8 cellular contexts compared by ENCODE assay signal in genomic region chr15:44536962-44537727, GRCh38. TPM values are rescaled to one million over a fixed set of nuclear protein-coding genes. Genes with fewer than 3 reads are reported as not detected.
A peak's percentile ranks its signal among the peaks of the same experiment; 100 is the strongest.
DNase-seq lines count a peak whose midpoint lies in the region; ATAC-seq and TF ChIP-seq lines count a peak whose summit lies in the region.

Gene EIF3J, plus strand, starts transcription at chr15:44537147. Its CDS starts 48 bp downstream, at chr15:44537195.

- peak in 1 of 2 experiments; percentile 10; a peak in 1 of 4 replicates for TF ChIP-seq EP300 in SK-N-SH (IDR thresholded peaks at IDR 0.05; ENCODE audit: borderline replicate concordance in 1 of 2, low read depth in 1 of 2, low read length in 1 of 2)

- no peaks in the 10 kb centered on the region for H3K27me3 ChIP-seq in SK-N-SH (ENCODE audit: insufficient read depth)

- H3K4me1 ChIP-seq in SK-N-SH (ENCODE audit: control insufficient read depth in 1 of 2, insufficient read depth in 2 of 2, low read depth in 1 of 2, low read length in 1 of 2): peaks cover 16 to 24% of the 10 kb centered on the region in 2 experiments

- peak within 1 kb of the TSS; percentile 75 to 87 for H3K4me3 ChIP-seq in SK-N-SH (ENCODE audit: low read depth in 2 of 2, low read length in 1 of 2)

- TF ChIP-seq CTCF in HFFc6 (IDR thresholded peaks at IDR 0.05) (no peak), SK-N-SH (IDR thresholded peaks at IDR 0.05) (no peak), omental fat pad (IDR thresholded peaks at IDR 0.05) (no peak)

- no peaks in the 10 kb centered on the region for H3K9me2 ChIP-seq in SK-N-SH

- H3F3A ChIP-seq in SK-N-SH (replicated peaks; ENCODE audit: insufficient read depth): peaks cover 22% of the 10 kb centered on the region

- CTCF ChIA-PET in SK-N-SH (lab: Yijun Ruan, JAX): interaction anchor here (0.5 to 2.2 kb wide), 9 partner anchors 9 to 318 kb away, joined by 3 to 10 read pairs (median 4); partner anchors contain the start of genes B2M and PATL2

- peak within 1 kb of the TSS; percentile 97 for H3K9ac ChIP-seq in SK-N-SH

- H3K79me2 ChIP-seq in SK-N-SH (ENCODE audit: insufficient read depth): peaks cover 63% of the 10 kb centered on the region

- WGBS in SK-N-SH (ENCODE audit: low lambda C conversion rate): 0% methylated on average over 30 of the region's 97 CpGs

- peak; percentile 92 for ATAC-seq in omental fat pad (ENCODE audit: low FRiP score)

- no peaks in the 10 kb centered on the region for H3K9me3 Mint-ChIP-seq in HFFc6
- no peaks in the 10 kb centered on the region for H3K9me3 Mint-ChIP-seq in activated naive CD4-positive, alpha-beta T cell treated with anti-CD3 and anti-CD28 coated beads, Interleukin-2, amount 50 U/mL, for 24 hours

- peaks cover 5% of the 10 kb centered on the region for H3K27me3 Mint-ChIP-seq in HFFc6 (ENCODE audit: insufficient read depth)
- H3K27me3 Mint-ChIP-seq in activated naive CD4-positive, alpha-beta T cell treated with anti-CD3 and anti-CD28 coated beads, Interleukin-2, amount 50 U/mL, for 24 hours: no peaks in the 10 kb centered on the region

- peak within 1 kb of the TSS; percentile 95 for H3K4me3 Mint-ChIP-seq in HFFc6
- peak within 1 kb of the TSS; percentile 96 for H3K4me3 Mint-ChIP-seq in activated naive CD4-positive, alpha-beta T cell treated with anti-CD3 and anti-CD28 coated beads, Interleukin-2, amount 50 U/mL, for 24 hours

- H4K20me1 ChIP-seq in SK-N-SH (ENCODE audit: insufficient read depth): peaks cover 24% of the 10 kb centered on the region

- peaks cover 52% of the 10 kb centered on the region for H3K4me1 Mint-ChIP-seq in HFFc6 (ENCODE audit: low read depth)
- H3K4me1 Mint-ChIP-seq in activated naive CD4-positive, alpha-beta T cell treated with anti-CD3 and anti-CD28 coated beads, Interleukin-2, amount 50 U/mL, for 24 hours: peaks cover 45% of the 10 kb centered on the region

- H3K36me3 ChIP-seq in SK-N-SH (replicated peaks in 1 of 2; ENCODE audit: control insufficient read depth in 1 of 2, insufficient read depth in 2 of 2, low read length in 1 of 2): peaks cover 11 to 30% of the 10 kb centered on the region in 2 experiments

- peak within 1 kb of the TSS; percentile 79 for H2AFZ ChIP-seq in SK-N-SH (ENCODE audit: low read depth)

- peak; percentile 93 for DNase-seq in GM04504 (ENCODE audit: low read depth)
- DNase-seq in HFFc6: peak; percentile 95
- DNase-seq in NAMALWA (ENCODE audit: low spot score): peak; percentile 95
- peak; percentile 97 for DNase-seq in SK-N-SH
- peak; percentile 98 for DNase-seq in glomerular visceral epithelial cell (ENCODE audit: extremely low spot score)
- DNase-seq in omental fat pad (ENCODE audit: low spot score): peak; percentile 83

- peak within 1 kb of the TSS; percentile 95 to 98 for H3K27ac ChIP-seq in SK-N-SH (ENCODE audit: low read depth in 2 of 2, low read length in 1 of 2)
- peak within 1 kb of the TSS; percentile 77 for H3K27ac ChIP-seq in temporal lobe (ENCODE audit: low read depth, low read length)

- H3K4me2 ChIP-seq in SK-N-SH: peak within 1 kb of the TSS; percentile 82

- POLR2A ChIA-PET in SK-N-SH (lab: Yijun Ruan, JAX): interaction anchor here (0.6 to 1.9 kb wide), 6 partner anchors 9 to 126 kb away, joined by 3 to 27 read pairs (median 4); partner anchors contain the start of genes CTDSPL2 and SPG11

- TF ChIP-seq RAD21 in SK-N-SH (IDR thresholded peaks at IDR 0.05; ENCODE audit: low read length): no peak

- no peaks in the 10 kb centered on the region for H3K9me3 ChIP-seq in SK-N-SH

- H3K27ac Mint-ChIP-seq in HFFc6: peak within 1 kb of the TSS; percentile 98
- peak within 1 kb of the TSS; percentile 96 for H3K27ac Mint-ChIP-seq in activated naive CD4-positive, alpha-beta T cell treated with anti-CD3 and anti-CD28 coated beads, Interleukin-2, amount 50 U/mL, for 24 hours

- H3K36me3 Mint-ChIP-seq in HFFc6 (ENCODE audit: low read depth): peaks cover 53% of the 10 kb centered on the region
- H3K36me3 Mint-ChIP-seq in activated naive CD4-positive, alpha-beta T cell treated with anti-CD3 and anti-CD28 coated beads, Interleukin-2, amount 50 U/mL, for 24 hours: peaks cover 20% of the 10 kb centered on the region

TF ChIP-seq in SK-N-SH, 30 proteins besides CTCF, POLR2A, EP300 and RAD21 (continues in another document):
- TF ChIP-seq ZBTB33 (IDR thresholded peaks at IDR 0.05; ENCODE audit: borderline replicate concordance, low read depth) (no peak), TCF12 (IDR thresholded peaks at IDR 0.05) (0 out of 2 replicates have a peak, but pooled peaks have one; percentile 7), YY1 (IDR thresholded peaks at IDR 0.05; ENCODE audit: low read depth) (peak; percentile 82), TEAD4 (IDR thresholded peaks at IDR 0.05; ENCODE audit: borderline replicate concordance, insufficient read depth) (0 out of 2 replicates have a peak, but pooled peaks have one; percentile 20), USF1 (IDR thresholded peaks at IDR 0.05; ENCODE audit: borderline replicate concordance, low read depth) (no peak), GABPA (IDR thresholded peaks at IDR 0.05; ENCODE audit: low read depth) (0 out of 2 replicates have a peak, but pooled peaks have one; percentile 12), FOSL2 (IDR thresholded peaks at IDR 0.05; ENCODE audit: borderline replicate concordance, low read depth) (peak; percentile 81), GATA2 (CRISPR knock-in tag; IDR thresholded peaks at IDR 0.05) (no peak), TAF1 (IDR thresholded peaks at IDR 0.05; ENCODE audit: borderline replicate concordance, low read depth, low read length) (peak; percentile 82), MAX (IDR thresholded peaks at IDR 0.05; ENCODE audit: low read depth) (peak; percentile 79), SMC3 (IDR thresholded peaks at IDR 0.05; ENCODE audit: low read depth, low read length) (no peak), FOXJ3 (CRISPR knock-in tag; IDR thresholded peaks at IDR 0.05) (no peak), RFX5 (IDR thresholded peaks at IDR 0.05; ENCODE audit: low read length) (no peak), REST (IDR thresholded peaks at IDR 0.05; ENCODE audit: low read depth, low read length) (no peak)

RNA-seq across cellular contexts. Expression of gene EIF3J, which starts in this region (rescaled TPM):
- total RNA-seq in HFFc6 (2021; fragmentation: NEBNext Ultra II Directional; extraction: Animal tissue kit (Norgen Biotek cat#: 25700)): 100 to 1,000 TPM in 1 of 6 experiments, 10 to 100 TPM in 5; 83.2 to 120 (median 87.5) TPM
- polyA plus RNA-seq in SK-N-SH (2012; rRNA removed): 23.8 and 32.0 TPM in 2 replicates
- 35.5 and 45.4 TPM in 2 replicates for polyA plus RNA-seq in SK-N-SH (2012; cell fraction: cytosol; rRNA removed)
- 11.4 and 30.3 TPM in 2 replicates for polyA plus RNA-seq in SK-N-SH (2012; cell fraction: nucleus; rRNA removed)
- total RNA-seq in omental fat pad: 100 to 1,000 TPM in 1 of 4 donors, 10 to 100 TPM in 3; 45.0 to 155 (median 53.8) TPM
- total RNA-seq in temporal lobe: 67.1 TPM

Comparison
In these comparisons a context has a peak if more than half of its experiments do, and no peak if none do; other contexts are left out.
1. Peak in every context shown above with its lines: DNase-seq, ATAC-seq, H3K4me3 ChIP-seq and H3K27ac ChIP-seq.